In genomic region chr7:74579800-74580685, GRCh38 we compare ENCODE assay signal across 1 cellular context.
TF ChIP-seq lines count a peak whose summit lies in the region.

No MANE protein-coding gene starts in this region.

TF ChIP-seq in HepG2, 621 proteins besides CTCF, POLR2A, EP300 and RAD21 (continued from another document and continues in another):
- TF ChIP-seq MEIS2 (CRISPR knock-in tag; IDR thresholded peaks at IDR 0.05) (peak; percentile 22; the same call in 1 of the 2 replicates), EED (CRISPR knock-in tag; IDR thresholded peaks at IDR 0.05) (no peak), ZNF562 (CRISPR knock-in tag; IDR thresholded peaks at IDR 0.05; ENCODE audit: borderline replicate concordance) (no peak), TCF12 (IDR thresholded peaks at IDR 0.05) (no peak), TCF12 (CRISPR knock-in tag; IDR thresholded peaks at IDR 0.05) (no peak), MYC (CRISPR knock-in tag; IDR thresholded peaks at IDR 0.05; ENCODE audit: borderline replicate concordance) (peak; percentile 75; the same call in 1 of the 2 replicates), ZNF747 (CRISPR knock-in tag; IDR thresholded peaks at IDR 0.05; ENCODE audit: borderline replicate concordance) (no peak), XRCC5 (optimal IDR thresholded peaks at IDR 0.05; ENCODE audit: low read length) (peak; percentile 20), ZIK1 (CRISPR knock-in tag; IDR thresholded peaks at IDR 0.05; ENCODE audit: borderline replicate concordance, low read depth) (no peak), ZNF572 (CRISPR knock-in tag; IDR thresholded peaks at IDR 0.05) (no peak), JDP2 (CRISPR knock-in tag; IDR thresholded peaks at IDR 0.05; ENCODE audit: borderline replicate concordance) (no peak; the same call in 1 of the 2 replicates), DDIT3 (CRISPR knock-in tag; IDR thresholded peaks at IDR 0.05) (no peak), CEBPB (IDR thresholded peaks at IDR 0.05; ENCODE audit: borderline replicate concordance, low read depth, low read length) (peak; percentile 95), ZNF503 (CRISPR knock-in tag; IDR thresholded peaks at IDR 0.05) (peak; percentile 68), ARNT (IDR thresholded peaks at IDR 0.05) (no peak), ZNF281 (CRISPR knock-in tag; IDR thresholded peaks at IDR 0.05; ENCODE audit: borderline replicate concordance) (no peak; the same call in 1 of the 2 replicates), ZNF547 (CRISPR knock-in tag; IDR thresholded peaks at IDR 0.05) (0 out of 2 replicates have a peak, but pooled peaks have one; percentile 21), SRSF9 (IDR thresholded peaks at IDR 0.05; ENCODE audit: borderline replicate concordance, insufficient read depth, low read depth, low read length, poor library complexity, severe bottlenecking) (no peak), CREB1 (IDR thresholded peaks at IDR 0.05) (no peak), CREB1 (CRISPR knock-in tag; IDR thresholded peaks at IDR 0.05) (no peak; the same call in 1 of the 2 replicates), ZSCAN5A (CRISPR knock-in tag; IDR thresholded peaks at IDR 0.05; ENCODE audit: borderline replicate concordance) (no peak), HMGXB3 (CRISPR knock-in tag; IDR thresholded peaks at IDR 0.05; ENCODE audit: borderline replicate concordance) (0 out of 2 replicates have a peak, but pooled peaks have one; percentile 65), HNRNPUL1 (IDR thresholded peaks at IDR 0.05; ENCODE audit: low read depth, low read length) (no peak), ZHX1 (CRISPR knock-in tag; IDR thresholded peaks at IDR 0.05; ENCODE audit: low read depth) (0 out of 2 replicates have a peak, but pooled peaks have one; percentile 68), CREB3 (CRISPR knock-in tag; IDR thresholded peaks at IDR 0.05) (no peak), UBTF (CRISPR knock-in tag; IDR thresholded peaks at IDR 0.05) (peak; percentile 86), ZNF704 (CRISPR knock-in tag; IDR thresholded peaks at IDR 0.05; ENCODE audit: borderline replicate concordance) (no peak), ZNF883 (CRISPR knock-in tag; IDR thresholded peaks at IDR 0.05; ENCODE audit: not compliant biosample characterization) (peak; percentile 28), ZSCAN21 (CRISPR knock-in tag; IDR thresholded peaks at IDR 0.05; ENCODE audit: borderline replicate concordance) (peak; percentile 94), ZNF343 (CRISPR knock-in tag; IDR thresholded peaks at IDR 0.05) (peak; percentile 83; the same call in 1 of the 2 replicates), ZNF773 (CRISPR knock-in tag; IDR thresholded peaks at IDR 0.05; ENCODE audit: borderline replicate concordance) (no peak), MED8 (CRISPR knock-in tag; IDR thresholded peaks at IDR 0.05; ENCODE audit: insufficient replicate concordance) (no peak), ZMYM2 (CRISPR knock-in tag; IDR thresholded peaks at IDR 0.05) (peak; percentile 95), HOXA9 (CRISPR knock-in tag; IDR thresholded peaks at IDR 0.05; ENCODE audit: borderline replicate concordance) (no peak), ZNF207 (IDR thresholded peaks at IDR 0.05; ENCODE audit: borderline replicate concordance) (no peak), ZNF230 (CRISPR knock-in tag; IDR thresholded peaks at IDR 0.05) (0 out of 2 replicates have a peak, but pooled peaks have one; percentile 45), ISX (CRISPR knock-in tag; conservative IDR thresholded peaks at IDR 0.05) (0 out of 2 replicates have a peak, but pooled peaks have one; percentile 47), NFYC (CRISPR knock-in tag; IDR thresholded peaks at IDR 0.05) (no peak)
